29 cellular contexts compared by ENCODE assay signal in the genomic region with DNA sequence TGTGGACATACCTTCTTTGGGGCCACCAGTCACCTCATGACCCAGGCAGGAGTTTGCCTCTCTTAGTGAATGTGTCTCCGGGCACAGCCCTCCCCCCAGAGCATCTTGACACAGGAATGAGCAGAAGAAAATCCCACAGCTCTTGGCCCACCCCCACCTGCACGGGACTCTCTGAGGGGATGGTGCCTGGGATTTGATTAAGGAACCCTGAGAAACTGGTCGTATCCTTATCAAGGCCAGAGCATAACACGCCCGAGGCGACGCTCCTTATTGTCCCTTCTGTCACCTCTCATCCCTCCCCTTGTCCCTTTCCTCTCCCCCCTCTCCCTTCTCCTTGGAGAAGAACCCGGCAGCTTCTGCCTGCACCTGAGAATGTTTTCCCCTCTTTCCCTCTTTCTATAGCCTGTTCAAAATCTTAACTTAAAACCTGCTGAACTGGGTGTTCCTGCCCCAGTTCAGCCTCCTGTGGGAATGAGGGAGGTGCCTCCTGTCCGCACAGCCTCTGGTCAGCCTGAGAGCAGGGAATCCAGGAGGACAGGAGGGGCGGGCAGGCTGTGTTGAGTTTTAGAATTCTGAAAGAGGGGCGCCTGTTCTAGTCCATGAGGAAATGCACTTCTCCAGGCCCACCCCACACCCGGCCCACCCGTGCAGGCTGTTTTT.
DNase-seq lines count a peak whose midpoint lies in the region; ATAC-seq, FAIRE-seq and TF ChIP-seq lines count a peak whose summit lies in the region.
"Had no signal": no experiment of that assay in that cellular context is flagged by ENCODE, and none has a peak within 500 bp of the region (broad histone marks: within the 10 kb centered on the region; RNA-seq: fewer than 3 reads in every experiment).

No MANE protein-coding gene starts in this region.

- no peak for DNase-seq in activated naive CD4-positive, alpha-beta T cell treated with anti-CD3 and anti-CD28 coated beads, Interleukin-2, amount 50 U/mL, for 72 hours (ENCODE audit: low spot score in 2 of 2)
- no peak for DNase-seq in activated naive CD4-positive, alpha-beta T cell treated with Interleukin-2 at 50 U/mL for 16 hours
- no peak for DNase-seq in WERI-Rb-1
- DNase-seq in glutamatergic neuron, result no peak
- no peak for DNase-seq in progenitor cell of endocrine pancreas (ENCODE audit: low spot score, unreplicated experiment)
- DNase-seq in urothelium cell line (ENCODE audit: low spot score), result no peak
- no peak for DNase-seq in A172 (ENCODE audit: low spot score)
- DNase-seq: activated T-cell treated with anti-CD3 and anti-CD28 coated beads for 4 hours; effector memory CD4-positive, alpha-beta T cell; foreskin keratinocyte; GOT3; heart left ventricle; naive thymus-derived CD8-positive, alpha-beta T cell; NCI-H2081; NCI-H748 treated with DMSO at 0.1 percent for 48 hours; ovary; Peyer's patch; SHP77 treated with DMSO at 0.1 percent for 48 hours; stimulated activated naive B cell treated with anti-CD40 and anti-IgM and Interleukin-4, amounts not matched to agents 10 μg/mL and 1 μg/mL and 100 μg/mL, for 72 hours had no signal

- H3K4me3 ChIP-seq in WERI-Rb-1 (ENCODE audit: low read depth, low read length), result no peak overlapping the region
- H3K4me3 ChIP-seq: ascending aorta, coronary artery, esophagus muscularis mucosa, heart left ventricle, ovary, Peyer's patch, suprapubic skin had no signal

- no peak for ATAC-seq in activated naive CD4-positive, alpha-beta T cell treated with anti-CD3 and anti-CD28 coated beads, Interleukin-2, amount 50 U/mL, for 72 hours
- ATAC-seq in HG02970 (IDR thresholded peaks at IDR 0.05; ENCODE audit: low FRiP score, unreplicated experiment), result no peak
- ATAC-seq: foreskin keratinocyte; naive thymus-derived CD8-positive, alpha-beta T cell; stimulated activated naive B cell treated with anti-CD40 and anti-IgM and Interleukin-4, amounts not matched to agents 10 μg/mL and 1 μg/mL and 100 μg/mL, for 72 hours had no signal

- no peaks in the 10 kb centered on the region for H3K27me3 ChIP-seq in WERI-Rb-1 (ENCODE audit: insufficient read depth, low read depth, severe bottlenecking)
- H3K27me3 ChIP-seq: ascending aorta, esophagus muscularis mucosa, foreskin keratinocyte, heart left ventricle, ovary, Peyer's patch, suprapubic skin had no signal

- TF ChIP-seq CTCF in WERI-Rb-1 (IDR thresholded peaks at IDR 0.05; ENCODE audit: low read depth, low read length) (no peak), glutamatergic neuron (IDR thresholded peaks at IDR 0.05; ENCODE audit: partially characterized antibody, unreplicated experiment) (no peak), progenitor cell of endocrine pancreas (IDR thresholded peaks at IDR 0.05; ENCODE audit: unreplicated experiment) (no peak)

- FAIRE-seq in urothelium cell line (lab: Jason Lieb, UNC), result no peak
- FAIRE-seq: D721Med, keratinocyte had no signal

- peak overlapping the region; percentile 24 to 59 for H3K27ac Mint-ChIP-seq in activated naive CD4-positive, alpha-beta T cell treated with anti-CD3 and anti-CD28 coated beads, Interleukin-2, amount 50 U/mL, for 72 hours
- H3K27ac Mint-ChIP-seq in glutamatergic neuron (ENCODE audit: unreplicated experiment) (peak overlapping the region; percentile 62), progenitor cell of endocrine pancreas (peak overlapping the region; percentile 70)
- H3K27ac Mint-ChIP-seq: activated naive CD8-positive, alpha-beta T cell; stimulated activated naive B cell treated with anti-CD40 and anti-IgM and Interleukin-4, amounts not matched to agents 10 μg/mL and 1 μg/mL and 100 μg/mL, for 72 hours had no signal

- no peaks in the 10 kb centered on the region for H3K36me3 ChIP-seq in WERI-Rb-1
- H3K36me3 ChIP-seq: ascending aorta, ovary had no signal

- H3K9me3 Mint-ChIP-seq in activated naive CD4-positive, alpha-beta T cell treated with anti-CD3 and anti-CD28 coated beads, Interleukin-2, amount 50 U/mL, for 72 hours, result no peaks in the 10 kb centered on the region
- H3K9me3 Mint-ChIP-seq in glutamatergic neuron (ENCODE audit: unreplicated experiment) (peaks cover 18% of the 10 kb centered on the region), progenitor cell of endocrine pancreas (ENCODE audit: low read depth) (no peaks in the 10 kb centered on the region)
- H3K9me3 Mint-ChIP-seq: naive thymus-derived CD8-positive, alpha-beta T cell; stimulated activated naive B cell treated with anti-CD40 and anti-IgM and Interleukin-4, amounts not matched to agents 10 μg/mL and 1 μg/mL and 100 μg/mL, for 72 hours had no signal

- H3K9me3 ChIP-seq in WERI-Rb-1 (ENCODE audit: severe bottlenecking), result no peaks in the 10 kb centered on the region
- H3K9me3 ChIP-seq: ascending aorta, esophagus muscularis mucosa, heart left ventricle, ovary, Peyer's patch, suprapubic skin had no signal

- H3K36me3 Mint-ChIP-seq in activated naive CD4-positive, alpha-beta T cell treated with anti-CD3 and anti-CD28 coated beads, Interleukin-2, amount 50 U/mL, for 72 hours, result no peaks in the 10 kb centered on the region
- H3K36me3 Mint-ChIP-seq in glutamatergic neuron (ENCODE audit: unreplicated experiment), result no peaks in the 10 kb centered on the region
- H3K36me3 Mint-ChIP-seq in progenitor cell of endocrine pancreas (ENCODE audit: insufficient read depth), result no peaks in the 10 kb centered on the region

- H3K4me1 Mint-ChIP-seq in glutamatergic neuron (ENCODE audit: low read depth, unreplicated experiment), result peaks cover 56% of the 10 kb centered on the region
- H3K4me1 Mint-ChIP-seq in progenitor cell of endocrine pancreas (ENCODE audit: low read depth), result peaks cover 36% of the 10 kb centered on the region

- no peak overlapping the region for H3K4me3 Mint-ChIP-seq in glutamatergic neuron (ENCODE audit: unreplicated experiment)
- H3K4me3 Mint-ChIP-seq in progenitor cell of endocrine pancreas (ENCODE audit: low read depth), result no peak overlapping the region
- H3K4me3 Mint-ChIP-seq: activated naive CD8-positive, alpha-beta T cell; naive thymus-derived CD8-positive, alpha-beta T cell; stimulated activated naive B cell treated with anti-CD40 and anti-IgM and Interleukin-4, amounts not matched to agents 10 μg/mL and 1 μg/mL and 100 μg/mL, for 72 hours had no signal

- peaks cover 25% of the 10 kb centered on the region for H3K27me3 Mint-ChIP-seq in glutamatergic neuron (ENCODE audit: unreplicated experiment)
- H3K27me3 Mint-ChIP-seq in progenitor cell of endocrine pancreas, result no peaks in the 10 kb centered on the region
- H3K27me3 Mint-ChIP-seq: activated naive CD8-positive, alpha-beta T cell; naive thymus-derived CD8-positive, alpha-beta T cell; stimulated activated naive B cell treated with anti-CD40 and anti-IgM and Interleukin-4, amounts not matched to agents 10 μg/mL and 1 μg/mL and 100 μg/mL, for 72 hours had no signal

- H3K27ac ChIP-seq in WERI-Rb-1, result peak overlapping the region; percentile 41
- H3K27ac ChIP-seq: 22Rv1, ascending aorta, coronary artery, esophagus muscularis mucosa, foreskin keratinocyte, heart left ventricle, KMS-11, ovary, Peyer's patch, suprapubic skin had no signal
